Comparison of ENCODE assay signal across 1 cellular context in the genomic region with DNA sequence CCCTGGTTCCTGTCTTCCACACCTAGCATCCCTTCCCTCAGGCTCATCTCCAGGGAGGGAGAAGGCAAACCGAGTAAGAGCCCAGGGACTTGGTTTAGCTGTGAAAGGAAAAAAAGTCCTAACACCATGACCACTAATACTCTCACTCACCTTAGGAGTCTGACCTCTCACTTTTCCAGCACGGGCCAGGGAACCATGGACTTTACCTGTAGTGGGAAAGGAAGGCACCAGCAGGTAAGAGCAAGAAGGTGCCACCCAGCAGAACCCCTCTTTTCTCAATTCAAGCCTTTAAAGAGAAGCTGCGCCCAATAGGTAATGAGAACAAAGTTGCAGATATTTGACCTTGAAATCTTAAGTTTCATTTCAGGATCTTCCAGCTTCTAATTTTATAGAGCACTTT.
TF ChIP-seq lines count a peak whose summit lies in the region.

No MANE protein-coding gene starts in this region.

TF ChIP-seq in H1, 55 proteins besides CTCF, POLR2A, EP300 and RAD21:
- TF ChIP-seq NRF1 (IDR thresholded peaks at IDR 0.05; ENCODE audit: low read depth, low read length) = no peak
- TF ChIP-seq CHD2 (IDR thresholded peaks at IDR 0.05; ENCODE audit: low read length) = no peak
- TF ChIP-seq, protein P1, sequence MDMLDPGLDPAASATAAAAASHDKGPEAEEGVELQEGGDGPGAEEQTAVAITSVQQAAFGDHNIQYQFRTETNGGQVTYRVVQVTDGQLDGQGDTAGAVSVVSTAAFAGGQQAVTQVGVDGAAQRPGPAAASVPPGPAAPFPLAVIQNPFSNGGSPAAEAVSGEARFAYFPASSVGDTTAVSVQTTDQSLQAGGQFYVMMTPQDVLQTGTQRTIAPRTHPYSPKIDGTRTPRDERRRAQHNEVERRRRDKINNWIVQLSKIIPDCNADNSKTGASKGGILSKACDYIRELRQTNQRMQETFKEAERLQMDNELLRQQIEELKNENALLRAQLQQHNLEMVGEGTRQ (IDR thresholded peaks at IDR 0.05; ENCODE audit: low read length) = no peak
- TF ChIP-seq ASH2L (IDR thresholded peaks at IDR 0.05; ENCODE audit: low read length) = no peak
- no peak for TF ChIP-seq RFX5 (IDR thresholded peaks at IDR 0.05; ENCODE audit: borderline replicate concordance, low read depth, low read length)
- TF ChIP-seq SIN3A (conservative IDR thresholded peaks at IDR 0.05 in 1 of 2, IDR thresholded peaks at IDR 0.05 in 1 of 2; ENCODE audit: low read depth in 1 of 2, low read length in 2 of 2) = no peak
- no peak for TF ChIP-seq HDAC6 (IDR thresholded peaks at IDR 0.05; ENCODE audit: low read depth, low read length)
- no peak for TF ChIP-seq SUZ12 (IDR thresholded peaks at IDR 0.05; ENCODE audit: low read length)
- no peak for TF ChIP-seq SAP30 (IDR thresholded peaks at IDR 0.05; ENCODE audit: insufficient read depth, insufficient replicate concordance, low read length)
- TF ChIP-seq CBX5 (IDR thresholded peaks at IDR 0.05; ENCODE audit: low read depth, low read length) = no peak
- TF ChIP-seq EZH2 (IDR thresholded peaks at IDR 0.05; ENCODE audit: low read depth, low read length, severe bottlenecking) = no peak
- TF ChIP-seq, protein P2, sequence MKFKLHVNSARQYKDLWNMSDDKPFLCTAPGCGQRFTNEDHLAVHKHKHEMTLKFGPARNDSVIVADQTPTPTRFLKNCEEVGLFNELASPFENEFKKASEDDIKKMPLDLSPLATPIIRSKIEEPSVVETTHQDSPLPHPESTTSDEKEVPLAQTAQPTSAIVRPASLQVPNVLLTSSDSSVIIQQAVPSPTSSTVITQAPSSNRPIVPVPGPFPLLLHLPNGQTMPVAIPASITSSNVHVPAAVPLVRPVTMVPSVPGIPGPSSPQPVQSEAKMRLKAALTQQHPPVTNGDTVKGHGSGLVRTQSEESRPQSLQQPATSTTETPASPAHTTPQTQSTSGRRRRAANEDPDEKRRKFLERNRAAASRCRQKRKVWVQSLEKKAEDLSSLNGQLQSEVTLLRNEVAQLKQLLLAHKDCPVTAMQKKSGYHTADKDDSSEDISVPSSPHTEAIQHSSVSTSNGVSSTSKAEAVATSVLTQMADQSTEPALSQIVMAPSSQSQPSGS (IDR thresholded peaks at IDR 0.05; ENCODE audit: low read length) = no peak
- no peak for TF ChIP-seq PHF8 (conservative IDR thresholded peaks at IDR 0.05; ENCODE audit: low read depth, low read length)
- no peak for TF ChIP-seq POU5F1 (IDR thresholded peaks at IDR 0.05; ENCODE audit: low read depth, low read length)
- no peak for TF ChIP-seq MAFK (IDR thresholded peaks at IDR 0.05; ENCODE audit: low read depth, low read length)
- TF ChIP-seq BCL11A (IDR thresholded peaks at IDR 0.05; ENCODE audit: low read depth in 2 of 2, low read length in 2 of 2) = no peak
- TF ChIP-seq JUND (IDR thresholded peaks at IDR 0.05; ENCODE audit: low read length) = no peak
